ENCODE assay signal across 11 cellular contexts in the genomic region with DNA sequence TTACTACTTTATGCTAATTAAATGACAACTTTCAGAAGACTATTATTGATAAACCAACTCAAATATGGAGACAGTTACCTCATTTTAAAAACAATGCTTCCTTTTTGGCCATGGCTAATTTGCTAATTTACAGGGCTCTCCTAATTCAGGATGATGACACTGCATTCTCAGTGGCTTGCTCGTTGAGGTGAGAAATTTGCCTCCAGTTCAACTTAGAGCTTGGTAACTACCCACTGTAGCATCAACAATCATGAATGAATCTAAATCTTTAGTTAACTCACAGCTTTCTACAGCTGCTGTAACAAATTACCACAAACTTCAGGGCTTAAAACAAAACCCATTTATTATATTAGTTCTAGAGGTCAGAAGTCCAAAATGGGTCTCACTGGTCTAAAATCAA. TPM values are rescaled to one million over a fixed set of nuclear protein-coding genes. Genes with fewer than 3 reads are reported as not detected.
DNase-seq lines count a peak whose midpoint lies in the region; ATAC-seq, FAIRE-seq and TF ChIP-seq lines count a peak whose summit lies in the region.
"Had no signal": no experiment of that assay in that cellular context is flagged by ENCODE, and none has a peak within 500 bp of the region (broad histone marks: within the 10 kb centered on the region; RNA-seq: fewer than 3 reads in every experiment).

No MANE protein-coding gene starts in this region.

- H3K36me3 ChIP-seq in keratinocyte (ENCODE audit: control insufficient read depth in 2 of 2, extremely low read depth in 1 of 2, insufficient read depth in 2 of 2, low read length in 2 of 2) (peaks cover 4 to 13% of the 10 kb centered on the region in 2 experiments), suprapubic skin (peaks cover 58% of the 10 kb centered on the region)

- no peaks in the 10 kb centered on the region for H4K20me1 ChIP-seq in keratinocyte (ENCODE audit: control insufficient read depth, extremely low read depth, insufficient read depth, low read length)

- H3K4me1 Mint-ChIP-seq in activated T-cell treated with anti-CD3 and anti-CD28 coated beads, Interleukin-2, amount 50 U/mL, for 72 hours (ENCODE audit: low read depth): peaks cover 31% of the 10 kb centered on the region
- peaks cover 28% of the 10 kb centered on the region for H3K4me1 Mint-ChIP-seq in activated naive CD8-positive, alpha-beta T cell (ENCODE audit: low read depth)

- H3K79me2 ChIP-seq in keratinocyte (ENCODE audit: control insufficient read depth, insufficient read depth, low read length): peaks cover 5% of the 10 kb centered on the region

- TF ChIP-seq CTCF in keratinocyte (optimal IDR thresholded peaks at IDR 0.05 in 1 of 3, IDR thresholded peaks at IDR 0.05 in 1 of 3, conservative IDR thresholded peaks at IDR 0.05 in 1 of 3; ENCODE audit: extremely low read depth in 1 of 3, insufficient read depth in 2 of 3, low read length in 3 of 3): no peak
- no peak for TF ChIP-seq CTCF in suprapubic skin (IDR thresholded peaks at IDR 0.05)

- no peak for TF ChIP-seq POLR2A in suprapubic skin (IDR thresholded peaks at IDR 0.05)

- H3K9me3 Mint-ChIP-seq in activated T-cell treated with anti-CD3 and anti-CD28 coated beads, Interleukin-2, amount 50 U/mL, for 72 hours: no peaks in the 10 kb centered on the region
- H3K9me3 Mint-ChIP-seq in activated naive CD8-positive, alpha-beta T cell (ENCODE audit: low read depth): no peaks in the 10 kb centered on the region

- H3K4me3 ChIP-seq in keratinocyte (ENCODE audit: control insufficient read depth in 2 of 3, extremely low read depth in 1 of 3, insufficient read depth in 2 of 3, low read depth in 1 of 3, low read length in 3 of 3): no peak overlapping the region
- no peak overlapping the region for H3K4me3 ChIP-seq in suprapubic skin
- H3K4me3 ChIP-seq: lung had no signal

- WGBS in suprapubic skin: 46% methylated on average over 1 of the region's 1 CpG

- H3K4me3 Mint-ChIP-seq in activated T-cell treated with anti-CD3 and anti-CD28 coated beads, Interleukin-2, amount 50 U/mL, for 72 hours: peak overlapping the region; percentile 18 to 91
- H3K4me3 Mint-ChIP-seq in activated naive CD8-positive, alpha-beta T cell: no peak overlapping the region

- H3K36me3 Mint-ChIP-seq in activated T-cell treated with anti-CD3 and anti-CD28 coated beads, Interleukin-2, amount 50 U/mL, for 72 hours (ENCODE audit: insufficient read depth in 2 of 2): peaks cover 13 to 43% of the 10 kb centered on the region in 2 donors
- H3K36me3 Mint-ChIP-seq in activated naive CD8-positive, alpha-beta T cell: peaks cover 11% of the 10 kb centered on the region

- H3K27ac ChIP-seq in keratinocyte (ENCODE audit: control insufficient read depth, insufficient read depth, low read length) (peak overlapping the region; percentile 66), suprapubic skin (peak overlapping the region; percentile 35)

- H3K4me1 ChIP-seq in keratinocyte (ENCODE audit: control insufficient read depth, extremely low read depth, insufficient read depth, low read length) (peaks cover 25% of the 10 kb centered on the region), suprapubic skin (peaks cover 15% of the 10 kb centered on the region)

- H2AFZ ChIP-seq in keratinocyte (ENCODE audit: control insufficient read depth, low read length): no peak overlapping the region

- DNase-seq in activated T-cell treated with anti-CD3 and anti-CD28 coated beads, Interleukin-2, amount 50 U/mL, for 72 hours: no peak
- DNase-seq in activated T-cell treated with anti-CD3 and anti-CD28 coated beads for 4 hours: no peak
- no peak for DNase-seq in keratinocyte (ENCODE audit: low read depth, low spot score)
- DNase-seq in suprapubic skin (ENCODE audit: low spot score in 2 of 2): no peak
- DNase-seq in NCI-H69 (lab: John Stamatoyannopoulos, UW): no peak
- DNase-seq in islet precursor cell: no peak
- DNase-seq: GOT3, KG1 had no signal

- dilution Hi-C loops in keratinocyte (cut with MboI; ENCODE audit: extremely low pct_ligation_motif_present, low sequenced_read_pairs): no loop called here

- TF ChIP-seq EP300 in suprapubic skin (IDR thresholded peaks at IDR 0.05): no peak

- no peaks in the 10 kb centered on the region for H3K27me3 ChIP-seq in keratinocyte (ENCODE audit: control insufficient read depth, extremely low read depth, insufficient read depth, low read length)
- no peaks in the 10 kb centered on the region for H3K27me3 ChIP-seq in suprapubic skin

- H3K9me1 ChIP-seq in keratinocyte (ENCODE audit: control insufficient read depth, extremely low read depth, insufficient read depth, low read length): no peaks in the 10 kb centered on the region

- H3K9ac ChIP-seq in keratinocyte (ENCODE audit: control insufficient read depth, extremely low read depth, insufficient read depth, low read length): no peak overlapping the region

- FAIRE-seq in keratinocyte (lab: Jason Lieb, UNC): peak; percentile 49

- no peaks in the 10 kb centered on the region for H3K9me3 ChIP-seq in keratinocyte (ENCODE audit: control insufficient read depth, low read depth, low read length)
- H3K9me3 ChIP-seq in suprapubic skin: no peaks in the 10 kb centered on the region

- no peak for ATAC-seq in activated T-cell treated with anti-CD3 and anti-CD28 coated beads, Interleukin-2, amount 50 U/mL, for 72 hours (replicated peaks in 1 of 2)
- no peak for ATAC-seq in GM21737 (IDR thresholded peaks at IDR 0.05; ENCODE audit: unreplicated experiment)

- H3K27ac Mint-ChIP-seq in activated T-cell treated with anti-CD3 and anti-CD28 coated beads, Interleukin-2, amount 50 U/mL, for 72 hours: peak overlapping the region; percentile 97
- peak overlapping the region; percentile 84 for H3K27ac Mint-ChIP-seq in activated naive CD8-positive, alpha-beta T cell

- peak overlapping the region; percentile 29 for H3K4me2 ChIP-seq in keratinocyte (ENCODE audit: control insufficient read depth, extremely low read depth, insufficient read depth, low read depth, low read length)

- no peaks in the 10 kb centered on the region for H3K27me3 Mint-ChIP-seq in activated T-cell treated with anti-CD3 and anti-CD28 coated beads, Interleukin-2, amount 50 U/mL, for 72 hours (ENCODE audit: low read depth)
- H3K27me3 Mint-ChIP-seq in activated naive CD8-positive, alpha-beta T cell: no peaks in the 10 kb centered on the region

RNA-seq across cellular contexts. Expression of a gene that starts 14.0 kb away (rescaled TPM):
- total RNA-seq in activated T-cell treated with anti-CD3 and anti-CD28 coated beads, Interleukin-2, amount 50 U/mL, for 72 hours: 10 to 100 TPM; 66.2 to 66.7 TPM
- polyA plus RNA-seq in keratinocyte: 20.3 to 26.0 TPM (median 25.7 TPM) in 3 replicates
- polyA plus RNA-seq in keratinocyte (2011; ENCODE audit: low read depth): 18.5 TPM
- 11.8 and 23.8 TPM in 2 replicates for polyA plus RNA-seq in keratinocyte (2011; cell fraction: cytosol; rRNA removed)
- 28.7 and 36.5 TPM in 2 replicates for polyA plus RNA-seq in keratinocyte (2011; cell fraction: nucleus; rRNA removed)
- 13.3 and 25.6 TPM in 2 replicates for polyA plus RNA-seq in keratinocyte (2012; ENCODE audit: low replicate concordance)
- 30.7 to 90.9 TPM (median 46.0 TPM) in 3 replicates for polyA minus RNA-seq in keratinocyte
- polyA minus RNA-seq in keratinocyte (2011; cell fraction: cytosol; rRNA and poly(A)+ RNA removed): 30.7 TPM
- 47.6 and 109 TPM in 2 replicates for polyA minus RNA-seq in keratinocyte (2011; cell fraction: nucleus; rRNA and poly(A)+ RNA removed)
- 10 to 100 TPM; 71.0 to 93.6 (median 85.5) TPM for total RNA-seq in suprapubic skin

RNA-seq across cellular contexts. Expression of a gene that starts 14.2 kb away (rescaled TPM):
- 100 to 1,000 TPM; 131 to 158 TPM for total RNA-seq in activated T-cell treated with anti-CD3 and anti-CD28 coated beads, Interleukin-2, amount 50 U/mL, for 72 hours
- 65.7 to 128 TPM (median 77.4 TPM) in 3 replicates for polyA plus RNA-seq in keratinocyte
- polyA plus RNA-seq in keratinocyte (2011; ENCODE audit: low read depth): 938 TPM
- polyA plus RNA-seq in keratinocyte (2011; cell fraction: cytosol; rRNA removed): 51.0 and 81.5 TPM in 2 replicates
- 126 and 174 TPM in 2 replicates for polyA plus RNA-seq in keratinocyte (2011; cell fraction: nucleus; rRNA removed)
- 92.9 and 94.3 TPM in 2 replicates for polyA plus RNA-seq in keratinocyte (2012; ENCODE audit: low replicate concordance)
- 12.8 to 47.4 TPM (median 22.8 TPM) in 3 replicates for polyA minus RNA-seq in keratinocyte
- 14.8 TPM for polyA minus RNA-seq in keratinocyte (2011; cell fraction: cytosol; rRNA and poly(A)+ RNA removed)
- polyA minus RNA-seq in keratinocyte (2011; cell fraction: nucleus; rRNA and poly(A)+ RNA removed): 35.8 and 62.9 TPM in 2 replicates
- 100 to 1,000 TPM in 3 of 4 donors, 10 to 100 TPM in 1; 76.8 to 127 (median 106) TPM for total RNA-seq in suprapubic skin

RNA-seq across cellular contexts. Expression of a gene that starts 33.9 kb away (rescaled TPM):
- total RNA-seq in activated T-cell treated with anti-CD3 and anti-CD28 coated beads, Interleukin-2, amount 50 U/mL, for 72 hours: 10 to 100 TPM; 37.8 to 38.3 TPM
- 52.6 to 66.4 TPM (median 54.0 TPM) in 3 replicates for polyA plus RNA-seq in keratinocyte
- 34.1 TPM for polyA plus RNA-seq in keratinocyte (2011; ENCODE audit: low read depth)
- 33.0 and 59.5 TPM in 2 replicates for polyA plus RNA-seq in keratinocyte (2011; cell fraction: cytosol; rRNA removed)
- 115 and 119 TPM in 2 replicates for polyA plus RNA-seq in keratinocyte (2011; cell fraction: nucleus; rRNA removed)
- polyA plus RNA-seq in keratinocyte (2012; ENCODE audit: low replicate concordance): 32.0 and 41.1 TPM in 2 replicates
- polyA minus RNA-seq in keratinocyte: 18.2 to 29.4 TPM (median 26.5 TPM) in 3 replicates
- 38.4 TPM for polyA minus RNA-seq in keratinocyte (2011; cell fraction: cytosol; rRNA and poly(A)+ RNA removed)
- polyA minus RNA-seq in keratinocyte (2011; cell fraction: nucleus; rRNA and poly(A)+ RNA removed): 24.5 and 34.1 TPM in 2 replicates
- 10 to 100 TPM; 24.1 to 43.9 (median 28.7) TPM for total RNA-seq in suprapubic skin

RNA-seq across cellular contexts. Expression of a gene that starts 34.2 kb away (rescaled TPM):
- 100 to 1,000 TPM; 100 to 111 TPM for total RNA-seq in activated T-cell treated with anti-CD3 and anti-CD28 coated beads, Interleukin-2, amount 50 U/mL, for 72 hours
- polyA plus RNA-seq in keratinocyte: 99.4 to 142 TPM (median 140 TPM) in 3 replicates
- polyA plus RNA-seq in keratinocyte (2011; ENCODE audit: low read depth): 154 TPM
- 135 and 178 TPM in 2 replicates for polyA plus RNA-seq in keratinocyte (2011; cell fraction: cytosol; rRNA removed)
- polyA plus RNA-seq in keratinocyte (2011; cell fraction: nucleus; rRNA removed): 79.5 and 100 TPM in 2 replicates
- polyA plus RNA-seq in keratinocyte (2012; ENCODE audit: low replicate concordance): 157 and 161 TPM in 2 replicates
- 52.6 to 90.4 TPM (median 61.5 TPM) in 3 replicates for polyA minus RNA-seq in keratinocyte
- 134 TPM for polyA minus RNA-seq in keratinocyte (2011; cell fraction: cytosol; rRNA and poly(A)+ RNA removed)
- polyA minus RNA-seq in keratinocyte (2011; cell fraction: nucleus; rRNA and poly(A)+ RNA removed): 31.9 and 37.9 TPM in 2 replicates
- 100 to 1,000 TPM in 2 of 4 donors, 10 to 100 TPM in 2; 79.5 to 147 (median 104) TPM for total RNA-seq in suprapubic skin
